In the genomic region with DNA sequence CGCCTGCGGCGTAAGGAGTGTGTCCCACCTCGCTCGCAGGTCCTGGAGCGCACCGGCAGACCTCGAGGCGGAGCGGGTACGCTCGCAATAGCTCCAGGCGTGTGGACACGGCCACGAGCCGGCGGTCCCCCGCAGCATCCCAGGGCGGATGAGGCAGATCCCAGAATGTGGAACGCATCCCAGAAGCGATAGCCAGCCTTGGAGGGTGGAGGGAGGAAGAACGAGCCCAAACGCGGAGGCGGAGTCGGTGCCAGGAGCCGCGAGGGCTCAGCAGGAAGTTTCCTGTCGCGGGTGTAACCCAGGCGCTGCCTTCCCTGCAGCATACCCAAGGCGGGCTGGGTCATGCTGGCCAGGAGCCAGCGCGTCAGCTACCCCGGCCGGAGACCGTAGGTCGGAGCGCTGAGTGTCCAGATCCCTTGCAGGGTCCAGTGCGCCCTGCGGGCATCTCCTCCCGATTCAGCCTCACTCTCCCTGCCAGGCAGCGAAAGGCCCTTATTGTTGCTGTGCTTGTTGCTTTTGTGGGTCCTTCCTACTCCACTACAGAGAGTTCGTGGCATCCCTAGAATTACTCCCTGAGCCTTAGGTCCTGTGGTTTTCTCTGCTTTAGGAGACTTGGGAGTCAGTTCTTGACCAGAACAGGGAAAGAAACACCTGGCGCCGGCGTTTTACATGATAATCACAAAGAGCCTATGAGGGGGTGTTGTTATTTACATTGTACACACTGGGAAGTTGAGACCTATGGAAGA, we compare ENCODE assay signal across 9 cellular contexts. TPM values are rescaled to one million over a fixed set of nuclear protein-coding genes. Genes with fewer than 3 reads are reported as not detected.
A peak's percentile ranks its signal among the peaks of the same experiment; 100 is the strongest.
DNase-seq lines count a peak whose midpoint lies in the region; ATAC-seq and TF ChIP-seq lines count a peak whose summit lies in the region.
"Had no signal": no experiment of that assay in that cellular context is flagged by ENCODE, and none has a peak within 500 bp of the region (broad histone marks: within the 10 kb centered on the region; RNA-seq: fewer than 3 reads in every experiment).

No MANE protein-coding gene starts in this region.

- peaks cover 4% of the 10 kb centered on the region for H3K4me1 ChIP-seq in CD8-positive, alpha-beta memory T cell (ENCODE audit: insufficient read depth, low read length)
- peaks cover 20% of the 10 kb centered on the region for H3K4me1 ChIP-seq in psoas muscle

- H3K36me3 ChIP-seq in CD8-positive, alpha-beta memory T cell (ENCODE audit: insufficient read depth, low read length), result no peaks in the 10 kb centered on the region
- peaks cover 0 to 98% of the 10 kb centered on the region in 2 donors for H3K36me3 ChIP-seq in psoas muscle (ENCODE audit: insufficient read depth in 1 of 2, low read depth in 1 of 2)

- H3K27me3 Mint-ChIP-seq in CD8-positive, alpha-beta memory T cell, result peaks cover 4 to 26% of the 10 kb centered on the region in 2 donors
- peaks cover 9% of the 10 kb centered on the region for H3K27me3 Mint-ChIP-seq in activated naive CD8-positive, alpha-beta T cell treated with anti-CD3 and anti-CD28 coated beads, Interleukin-2, amount 10 ng/mL, durations not matched to agents 7 days and 5 days

- WGBS in psoas muscle, 3 donors, result 43 to 51% (median 44%) methylated on average over 44 to 47 of the region's 47 CpGs

- H3K4me3 Mint-ChIP-seq in CD8-positive, alpha-beta memory T cell, result peak overlapping the region; percentile 27 to 87 (median 83)
- H3K4me3 Mint-ChIP-seq in activated naive CD8-positive, alpha-beta T cell treated with anti-CD3 and anti-CD28 coated beads, Interleukin-2, amount 10 ng/mL, durations not matched to agents 7 days and 5 days, result peak overlapping the region; percentile 84

- CTCF ChIA-PET in CD8-positive, alpha-beta memory T cell (lab: Charles Lee), result interaction anchor here (0.7 to 11.0 kb wide), 5 partner anchors 29 to 211 kb away, joined by 3 to 134 read pairs (median 4); no protein-coding TSS in a partner anchor

- H3K27me3 ChIP-seq in CD8-positive, alpha-beta memory T cell (ENCODE audit: insufficient read depth, low read length, poor library complexity, severe bottlenecking), result no peaks in the 10 kb centered on the region
- no peaks in the 10 kb centered on the region for H3K27me3 ChIP-seq in psoas muscle (ENCODE audit: insufficient read depth in 3 of 3, low read length in 2 of 3)
- H3K27me3 ChIP-seq: cardiac muscle cell had no signal

- no peak for TF ChIP-seq CTCF in psoas muscle (IDR thresholded peaks at IDR 0.05)

- peak overlapping the region in 3 of 8 donors; percentile 64 to 87 (median 81) for H3K27ac Mint-ChIP-seq in CD8-positive, alpha-beta memory T cell
- H3K27ac Mint-ChIP-seq in activated naive CD8-positive, alpha-beta T cell treated with anti-CD3 and anti-CD28 coated beads, Interleukin-2, amount 10 ng/mL, durations not matched to agents 7 days and 5 days, result no peak overlapping the region

- peaks cover 0 to 2% (median 0%) of the 10 kb centered on the region in 3 donors for H3K36me3 Mint-ChIP-seq in CD8-positive, alpha-beta memory T cell
- H3K36me3 Mint-ChIP-seq in activated naive CD8-positive, alpha-beta T cell treated with anti-CD3 and anti-CD28 coated beads, Interleukin-2, amount 10 ng/mL, durations not matched to agents 7 days and 5 days, result no peaks in the 10 kb centered on the region

- H3K4me1 Mint-ChIP-seq in CD8-positive, alpha-beta memory T cell, result peaks cover 0 to 10% (median 0%) of the 10 kb centered on the region in 3 donors
- H3K4me1 Mint-ChIP-seq in activated naive CD8-positive, alpha-beta T cell treated with anti-CD3 and anti-CD28 coated beads, Interleukin-2, amount 10 ng/mL, durations not matched to agents 7 days and 5 days, result peaks cover 2% of the 10 kb centered on the region

- H3K9me3 Mint-ChIP-seq in CD8-positive, alpha-beta memory T cell, result no peaks in the 10 kb centered on the region
- no peaks in the 10 kb centered on the region for H3K9me3 Mint-ChIP-seq in activated naive CD8-positive, alpha-beta T cell treated with anti-CD3 and anti-CD28 coated beads, Interleukin-2, amount 10 ng/mL, durations not matched to agents 7 days and 5 days

- intact Hi-C loops in left cardiac atrium (cut with DNase I) (no loop called here), psoas muscle (cut with DNase I) (no loop called here)

- H3K4me3 ChIP-seq in CD8-positive, alpha-beta memory T cell (ENCODE audit: low read length), result peak overlapping the region; percentile 74
- H3K4me3 ChIP-seq in psoas muscle, result peak overlapping the region; percentile 15
- H3K4me3 ChIP-seq: cardiac muscle cell had no signal

- H3K9me3 ChIP-seq in CD8-positive, alpha-beta memory T cell (ENCODE audit: low read length), result no peaks in the 10 kb centered on the region
- H3K9me3 ChIP-seq in psoas muscle, result no peaks in the 10 kb centered on the region

- peak; percentile 72 for ATAC-seq in activated naive CD8-positive, alpha-beta T cell treated with anti-CD3 and anti-CD28 coated beads, Interleukin-2, amount 10 ng/mL, durations not matched to agents 7 days and 5 days (ENCODE audit: low read depth)
- ATAC-seq in left cardiac atrium, result peak; percentile 71 to 89
- peak; percentile 26 to 42 (median 34) for ATAC-seq in psoas muscle
- ATAC-seq in GM18907 (IDR thresholded peaks at IDR 0.05; ENCODE audit: unreplicated experiment), result no peak
- no peak for ATAC-seq in HG03432 (IDR thresholded peaks at IDR 0.05; ENCODE audit: unreplicated experiment)

- no peak overlapping the region for H3K27ac ChIP-seq in CD8-positive, alpha-beta memory T cell (ENCODE audit: low read depth, low read length)
- H3K27ac ChIP-seq in psoas muscle, result peak overlapping the region; percentile 55
- H3K27ac ChIP-seq: cardiac muscle cell had no signal

- peak in 2 of 5 donors; percentile 11 to 41 for DNase-seq in CD8-positive, alpha-beta memory T cell
- DNase-seq in NCI-H69 (lab: John Stamatoyannopoulos, UW) (peak; percentile 97), left cardiac atrium (peak; percentile 62), psoas muscle (peak; percentile 46 to 67), OCI-M1 (lab: John Stamatoyannopoulos, UW) (no peak)
- peak; percentile 59 for DNase-seq in activated naive CD8-positive, alpha-beta T cell treated with anti-CD3 and anti-CD28 coated beads, Interleukin-2, amount 10 ng/mL, durations not matched to agents 7 days and 5 days

- POLR2A ChIA-PET in CD8-positive, alpha-beta memory T cell (lab: Charles Lee), result no interaction called here
- POLR2A ChIA-PET in activated naive CD8-positive, alpha-beta T cell treated with anti-CD3 and anti-CD28 coated beads, Interleukin-2, amount 10 ng/mL, durations not matched to agents 7 days and 5 days (lab: Charles Lee), result interaction anchor here (0.6 to 0.9 kb wide), 3 partner anchors 77 to 1462 kb away, joined by 3 to 8 read pairs (median 4); no protein-coding TSS in a partner anchor

RNA-seq across cellular contexts. Expression of a gene that starts 27.7 kb away (rescaled TPM):
- not detected for total RNA-seq in CD8-positive, alpha-beta memory T cell
- polyA plus RNA-seq in CD8-positive, alpha-beta memory T cell, result not detected
- total RNA-seq in activated naive CD8-positive, alpha-beta T cell treated with anti-CD3 and anti-CD28 coated beads, Interleukin-2, amount 10 ng/mL, durations not matched to agents 7 days and 5 days, result not detected
- total RNA-seq in left cardiac atrium, result 10 to 100 TPM; 80.0 to 87.4 TPM
- total RNA-seq in psoas muscle, result 100 to 1,000 TPM; 134 to 205 (median 143) TPM
- polyA plus RNA-seq in psoas muscle, result 10 to 100 TPM; 15.2 to 56.0 (median 52.5) TPM

RNA-seq across cellular contexts. Expression of a gene that starts 31.4 kb away (rescaled TPM):
- total RNA-seq in CD8-positive, alpha-beta memory T cell, result under 1 TPM; 0.66 to 0.97 TPM
- 19.7 TPM for polyA plus RNA-seq in CD8-positive, alpha-beta memory T cell
- total RNA-seq in activated naive CD8-positive, alpha-beta T cell treated with anti-CD3 and anti-CD28 coated beads, Interleukin-2, amount 10 ng/mL, durations not matched to agents 7 days and 5 days, result 1 to 10 TPM; 3.0 TPM
- total RNA-seq in left cardiac atrium (under 1 TPM; 0.31 to 0.32 TPM), psoas muscle (1 to 10 TPM in 1 of 4 donors, under 1 TPM in 2, not detected in 1; 0.12 to 2.2 (median 0.27) TPM)
- under 1 TPM in 2 of 3 donors, not detected in 1; 0.06 to 0.10 TPM for polyA plus RNA-seq in psoas muscle

Comparison
In these comparisons a context has a peak if more than half of its experiments do, and no peak if none do; other contexts are left out.
1. ATAC-seq: peak in activated naive CD8-positive, alpha-beta T cell treated with anti-CD3 and anti-CD28 coated beads, Interleukin-2, amount 10 ng/mL, durations not matched to agents 7 days and 5 days (single experiment), left cardiac atrium (2 of 2) and psoas muscle (4 of 4); none in GM18907 (single experiment) and HG03432 (single experiment).
2. RNA of a gene that starts 27.7 kb away (total RNA-seq): 134 to 205 TPM in psoas muscle and 80.0 to 87.4 TPM in left cardiac atrium; not detected in CD8-positive, alpha-beta memory T cell and not detected in activated naive CD8-positive, alpha-beta T cell treated with anti-CD3 and anti-CD28 coated beads, Interleukin-2, amount 10 ng/mL, durations not matched to agents 7 days and 5 days; every median in the first group is over 10 times any median in the second.